8 cellular contexts compared by ENCODE assay signal in the genomic region with DNA sequence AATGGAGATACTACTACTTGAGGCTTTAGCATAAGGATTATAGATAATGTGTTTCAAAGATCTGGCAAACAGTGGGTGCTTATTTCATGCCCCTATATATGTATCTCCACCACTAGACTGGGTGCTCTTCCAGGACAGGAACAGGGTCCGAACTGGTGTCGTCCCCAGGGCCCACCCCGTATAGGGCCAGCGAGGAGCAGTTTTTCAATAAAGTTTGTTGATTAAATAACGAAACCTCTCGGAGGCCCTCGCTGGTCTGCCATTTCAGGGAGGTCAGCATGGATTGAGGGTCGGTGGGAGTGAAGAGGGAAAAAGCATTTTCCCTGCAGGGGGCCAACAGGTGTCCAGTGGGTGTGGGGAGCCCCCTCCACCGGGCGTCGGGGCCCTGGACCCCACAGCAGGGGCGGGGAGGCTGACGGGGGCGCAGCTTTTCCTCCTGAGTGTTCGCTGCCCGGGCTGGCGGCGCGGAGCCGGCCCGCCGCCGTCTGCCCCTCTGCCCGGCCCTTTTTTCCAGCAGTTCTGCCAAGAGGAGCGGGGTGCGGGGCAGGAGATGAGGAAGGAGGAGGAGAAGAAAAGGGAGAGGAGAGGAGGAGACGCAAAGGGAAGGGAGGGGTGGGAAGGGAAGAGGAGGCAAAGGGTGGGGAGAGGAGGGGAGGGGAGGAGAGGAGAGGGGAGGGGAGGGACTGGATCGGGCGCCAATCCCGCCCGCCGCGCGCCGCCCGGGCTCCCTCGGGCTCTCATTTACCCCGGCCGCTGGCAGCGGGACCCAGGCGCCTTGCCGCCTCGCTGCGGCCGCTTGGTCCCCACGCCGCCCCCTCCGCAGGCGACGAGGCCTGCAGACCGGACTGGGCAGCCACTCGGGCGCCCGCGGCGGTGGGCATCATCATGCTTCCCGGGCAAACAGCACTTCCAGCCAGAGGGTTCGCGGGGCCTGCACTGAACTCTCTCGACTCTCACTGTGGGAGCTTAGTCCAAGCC.
DNase-seq lines count a peak whose midpoint lies in the region; ATAC-seq and TF ChIP-seq lines count a peak whose summit lies in the region.

No MANE protein-coding gene starts in this region.

- H3K27ac ChIP-seq in mammary epithelial cell (ENCODE audit: insufficient read depth, low read depth, low read length) (no peak overlapping the region), gastrocnemius medialis (no peak overlapping the region), PC-9 (no peak overlapping the region)

- CTCF ChIA-PET in mammary epithelial cell (lab: Charles Lee; ENCODE audit: low non-redundant PET) = no interaction called here
- CTCF ChIA-PET in PC-9 (lab: Charles Lee) = no interaction called here

- H3K9me2 ChIP-seq in PC-9 (ENCODE audit: insufficient read depth) = no peaks in the 10 kb centered on the region

- dilution Hi-C loops in mammary epithelial cell (cut with HindIII; ENCODE audit: low sequenced_read_pairs) = no loop called here

- intact Hi-C loops in mammary epithelial cell (cut with micrococcal nuclease) (no loop called here), gastrocnemius medialis (cut with DNase I; ENCODE audit: low total_unique reads) (loop anchor here (5.0 kb wide), 1 partner anchor 382 kb away; a partner anchor contains a TSS), PC-9 (cut with micrococcal nuclease; ENCODE audit: unreplicated experiment) (loop anchor here (5.0 kb wide), 1 partner anchor 83 kb away; a partner anchor contains a TSS)

- no peaks in the 10 kb centered on the region for H3K9me3 ChIP-seq in mammary epithelial cell (replicated peaks; ENCODE audit: insufficient read depth, low read length)
- H3K9me3 ChIP-seq in gastrocnemius medialis = no peaks in the 10 kb centered on the region
- H3K9me3 ChIP-seq in PC-9 (ENCODE audit: insufficient read depth, low read depth) = no peaks in the 10 kb centered on the region

- BruUV-seq in mammary epithelial cell (replicated peaks; lab: Mats Ljungman, UMichigan) = no TSS peak
- BruUV-seq in PC-9 (replicated peaks; lab: Mats Ljungman, UMichigan) = no TSS peak

- H3K27me3 ChIP-seq in mammary epithelial cell (ENCODE audit: insufficient read depth, low read length) (no peaks in the 10 kb centered on the region), gastrocnemius medialis (peaks cover 3 to 16% (median 4%) of the 10 kb centered on the region in 3 donors), PC-9 (ENCODE audit: insufficient read depth, low read depth) (peaks cover 67% of the 10 kb centered on the region)

- no peak for TF ChIP-seq CTCF in mammary epithelial cell (conservative IDR thresholded peaks at IDR 0.05 in 1 of 2, IDR thresholded peaks at IDR 0.05 in 1 of 2; ENCODE audit: extremely low read depth in 1 of 2, insufficient read depth in 1 of 2, low read depth in 1 of 2, low read length in 2 of 2)
- TF ChIP-seq CTCF in gastrocnemius medialis (IDR thresholded peaks at IDR 0.05 in 4 of 5, conservative IDR thresholded peaks at IDR 0.05 in 1 of 5) = no peak
- no peak for TF ChIP-seq CTCF in PC-9 (conservative IDR thresholded peaks at IDR 0.05)

- in situ Hi-C loops in mammary epithelial cell (cut with MboI; ENCODE audit: low sequenced_read_pairs in 2 of 2) = no loop called here
- in situ Hi-C loops in gastrocnemius medialis (cut with MboI; ENCODE audit: low sequenced_read_pairs in 4 of 4) = no loop called here

- ATAC-seq in gastrocnemius medialis (peak in 1 of 2 donors; percentile 29), GM19452 (IDR thresholded peaks at IDR 0.05; ENCODE audit: unreplicated experiment) (no peak)

- POLR2A ChIA-PET in PC-9 (lab: Charles Lee; ENCODE audit: unreplicated experiment) = no interaction called here

- H3K4me1 ChIP-seq in mammary epithelial cell (ENCODE audit: insufficient read depth, low read length) (peaks cover 18% of the 10 kb centered on the region), gastrocnemius medialis (peaks cover 3 to 24% of the 10 kb centered on the region in 2 donors), PC-9 (replicated peaks; ENCODE audit: insufficient read depth) (no peaks in the 10 kb centered on the region)

- TF ChIP-seq POLR2A in gastrocnemius medialis (IDR thresholded peaks at IDR 0.05) = no peak

- no peak overlapping the region for H3K9ac ChIP-seq in mammary epithelial cell (ENCODE audit: insufficient read depth, low read length)

- DNase-seq in activated CD4-positive, alpha-beta T cell treated with anti-CD3 and anti-CD28 coated beads for 48 hours = peak; percentile 5
- no peak for DNase-seq in activated CD4-positive, alpha-beta T cell treated with anti-CD3 and anti-CD28 coated beads, Interleukin-2, amount 50 U/mL, for 1 hour
- no peak for DNase-seq in mammary epithelial cell
- DNase-seq in iPS-NIHi11 (ENCODE audit: low spot score) = peak; percentile 74
- DNase-seq in gastrocnemius medialis = no peak
- no peak for DNase-seq in SIG-M5 (lab: John Stamatoyannopoulos, UW)
- DNase-seq in PC-9 = no peak

- WGBS in mammary epithelial cell (ENCODE audit: low coverage, missing lambda C conversion rate) = 30% methylated on average over 26 of the region's 60 CpGs

- H3K4me3 ChIP-seq in mammary epithelial cell (replicated peaks in 1 of 3; ENCODE audit: insufficient read depth in 1 of 3, low read depth in 2 of 3, low read length in 3 of 3) (peak overlapping the region in 1 of 3 experiments; percentile 24), gastrocnemius medialis (peak overlapping the region; percentile 37 to 52 (median 49)), PC-9 (no peak overlapping the region)

- H4K20me1 ChIP-seq in mammary epithelial cell (ENCODE audit: insufficient read depth, low read length) = no peaks in the 10 kb centered on the region
- H4K20me1 ChIP-seq in PC-9 (ENCODE audit: insufficient read depth) = no peaks in the 10 kb centered on the region

- peak overlapping the region; percentile 79 for H2AFZ ChIP-seq in mammary epithelial cell (ENCODE audit: low read depth, low read length)
- H2AFZ ChIP-seq in PC-9 = no peak overlapping the region

- H3K36me3 ChIP-seq in mammary epithelial cell (ENCODE audit: insufficient read depth, low read length) = no peaks in the 10 kb centered on the region
- no peaks in the 10 kb centered on the region for H3K36me3 ChIP-seq in gastrocnemius medialis
- no peaks in the 10 kb centered on the region for H3K36me3 ChIP-seq in PC-9 (ENCODE audit: low read depth)

- H3K4me2 ChIP-seq in mammary epithelial cell (ENCODE audit: insufficient read depth, low read depth, low read length) = peak overlapping the region; percentile 67
- H3K4me2 ChIP-seq in PC-9 = no peak overlapping the region

- no peaks in the 10 kb centered on the region for H3K79me2 ChIP-seq in mammary epithelial cell (ENCODE audit: insufficient read depth, low read length)
- H3K79me2 ChIP-seq in PC-9 (ENCODE audit: low read depth) = no peaks in the 10 kb centered on the region

- no peaks in the 10 kb centered on the region for H3F3A ChIP-seq in PC-9 (ENCODE audit: insufficient read depth, low read depth)

Comparison
In these comparisons a context has a peak if more than half of its experiments do, and no peak if none do; other contexts are left out.
1. DNase-seq: peak in activated CD4-positive, alpha-beta T cell treated with anti-CD3 and anti-CD28 coated beads for 48 hours (single experiment) and iPS-NIHi11 (single experiment); none in activated CD4-positive, alpha-beta T cell treated with anti-CD3 and anti-CD28 coated beads, Interleukin-2, amount 50 U/mL, for 1 hour (single experiment), mammary epithelial cell (single experiment), gastrocnemius medialis (0 of 2), SIG-M5 (single experiment) and PC-9 (0 of 2).